In genomic region chr3:24450142-24450932, GRCh38 we compare ENCODE assay signal across 25 cellular contexts. TPM values are rescaled to one million over a fixed set of nuclear protein-coding genes. Genes with fewer than 3 reads are reported as not detected.
DNase-seq lines count a peak whose midpoint lies in the region; ATAC-seq, FAIRE-seq and TF ChIP-seq lines count a peak whose summit lies in the region.
"Had no signal": no experiment of that assay in that cellular context is flagged by ENCODE, and none has a peak within 500 bp of the region (broad histone marks: within the 10 kb centered on the region; RNA-seq: fewer than 3 reads in every experiment).

No MANE protein-coding gene starts in this region.

- no peak overlapping the region for H3K4me3 ChIP-seq in bronchial epithelial cell (ENCODE audit: low read depth, low read length)
- H3K4me3 ChIP-seq in HepG2 (replicated peaks in 1 of 3; ENCODE audit: insufficient read depth in 1 of 3, low read depth in 2 of 3, low read length in 3 of 3), result peak overlapping the region; percentile 4 to 68 (median 56); a peak in 5 of 6 replicates
- no peak overlapping the region for H3K4me3 ChIP-seq in small intestine (ENCODE audit: low read depth in 1 of 2, low read length in 2 of 2)
- H3K4me3 ChIP-seq: cardiac muscle cell, HAP-1, smooth muscle cell had no signal

- peak overlapping the region; percentile 88 for H3K9ac ChIP-seq in HepG2 (ENCODE audit: insufficient read depth, low read depth, low read length)

- TF ChIP-seq CTCF in bronchial epithelial cell (IDR thresholded peaks at IDR 0.05; ENCODE audit: insufficient read depth, low read length, severe bottlenecking) (no peak), HepG2 (CRISPR knock-in tag; IDR thresholded peaks at IDR 0.05) (no peak)

- DNase-seq in bronchial epithelial cell (ENCODE audit: low read depth) (peak; percentile 4), HepG2 (ENCODE audit: low spot score) (peak; percentile 82), small intestine (peak; percentile 77), foreskin melanocyte (no peak)
- no peak for DNase-seq in T-helper 2 cell treated with Interferon-gamma antibody and Interleukin-4, amounts not matched to agents 5 μg/mL and 100 μg/mL, for 36 hours (ENCODE audit: low spot score)
- DNase-seq: activated CD4-positive, alpha-beta T cell treated with anti-CD3 and anti-CD28 coated beads, Interleukin-2, amount 50 U/mL, for 1 hour; activated naive CD4-positive, alpha-beta T cell treated with anti-CD3 and anti-CD28 coated beads for 36 hours; amniotic stem cell; C1 segment of cervical spinal cord; Calu3; dermis blood vessel endothelial cell; DND-41; IMR-90; NCI-H1105; NCI-H1930; NCI-H774; SHP77; stimulated activated CD4-positive, alpha-beta T cell treated with anti-CD3 and anti-CD28 coated beads, Interleukin-2, amount 100 ng/mL, for 24 hours; T1000 had no signal

- H3K36me3 Mint-ChIP-seq in T-helper 2 cell treated with Interferon-gamma antibody and Interleukin-4, amounts not matched to agents 5 μg/mL and 100 μg/mL, for 36 hours (ENCODE audit: low read depth), result no peaks in the 10 kb centered on the region

- no peak overlapping the region for H3K4me3 Mint-ChIP-seq in T-helper 2 cell treated with Interferon-gamma antibody and Interleukin-4, amounts not matched to agents 5 μg/mL and 100 μg/mL, for 36 hours
- H3K4me3 Mint-ChIP-seq: activated naive CD4-positive, alpha-beta T cell treated with anti-CD3 and anti-CD28 coated beads for 36 hours had no signal

- peak; percentile 30 to 81; a peak in 2 of 4 replicates for TF ChIP-seq POLR2A in HepG2 (IDR thresholded peaks at IDR 0.05; ENCODE audit: insufficient read depth in 1 of 2, low read depth in 2 of 2, low read length in 2 of 2)

- H3K9me3 Mint-ChIP-seq in T-helper 2 cell treated with Interferon-gamma antibody and Interleukin-4, amounts not matched to agents 5 μg/mL and 100 μg/mL, for 36 hours, result no peaks in the 10 kb centered on the region
- H3K9me3 Mint-ChIP-seq: activated naive CD4-positive, alpha-beta T cell treated with anti-CD3 and anti-CD28 coated beads for 36 hours had no signal

- peak overlapping the region; percentile 76 for H3K4me2 ChIP-seq in HepG2 (ENCODE audit: low read depth, low read length)
- H3K4me2 ChIP-seq: smooth muscle cell had no signal

- peak overlapping the region; percentile 30 for H2AFZ ChIP-seq in HepG2 (ENCODE audit: low read length)

- H3K27ac ChIP-seq in HepG2 (ENCODE audit: extremely low read length, insufficient read depth, low read length) (peak overlapping the region; percentile 99), small intestine (ENCODE audit: low read depth in 1 of 2, low read length in 1 of 2) (peak overlapping the region in 1 of 2 donors; percentile 20)
- H3K27ac ChIP-seq: cardiac muscle cell, HL-60 had no signal

- H3K4me1 Mint-ChIP-seq in T-helper 2 cell treated with Interferon-gamma antibody and Interleukin-4, amounts not matched to agents 5 μg/mL and 100 μg/mL, for 36 hours (ENCODE audit: low read depth), result no peaks in the 10 kb centered on the region

- CTCF ChIA-PET in HepG2 (lab: Yijun Ruan, JAX; ENCODE audit: low intra/inter-chr PET ratio, low total read pairs), result no interaction called here

- POLR2A ChIA-PET in HepG2 (lab: Yijun Ruan, JAX), result interaction anchor here (1.0 to 3.6 kb wide), 19 partner anchors 8 to 533 kb away, joined by 3 to 86 read pairs (median 10); partner anchors contain the start of genes NKIRAS1, RPL15 and THRB

- intact Hi-C loops in HepG2 (cut with micrococcal nuclease; ENCODE audit: unreplicated experiment), result loop anchor here (2.0 to 5.0 kb wide), 3 partner anchors 58 to 188 kb away; no protein-coding TSS in a partner anchor

- H3K36me3 ChIP-seq in bronchial epithelial cell (ENCODE audit: control insufficient read depth, insufficient read depth, low read length), result no peaks in the 10 kb centered on the region
- no peaks in the 10 kb centered on the region for H3K36me3 ChIP-seq in HepG2 (replicated peaks in 1 of 2; ENCODE audit: control insufficient read depth in 1 of 2, insufficient read depth in 2 of 2, low read length in 2 of 2)
- H3K36me3 ChIP-seq in small intestine (ENCODE audit: control insufficient read depth in 2 of 2, insufficient read depth in 2 of 2, low read length in 2 of 2), result no peaks in the 10 kb centered on the region
- H3K36me3 ChIP-seq: cardiac muscle cell, HAP-1 had no signal

- H3K79me2 ChIP-seq in HepG2 (ENCODE audit: insufficient read depth, low read length), result peaks cover 47% of the 10 kb centered on the region

- in situ Hi-C loops in HepG2 (cut with HindIII; ENCODE audit: extremely low pct_ligation_motif_present, low pct_unique_long_range_greater_than_20kb), result no loop called here

- ATAC-seq in HepG2 (peak; percentile 47), HG03280 (IDR thresholded peaks at IDR 0.05; ENCODE audit: unreplicated experiment) (no peak)

- no peaks in the 10 kb centered on the region for H3K27me3 Mint-ChIP-seq in T-helper 2 cell treated with Interferon-gamma antibody and Interleukin-4, amounts not matched to agents 5 μg/mL and 100 μg/mL, for 36 hours (ENCODE audit: low read depth)

- BruUV-seq in HepG2 (replicated peaks; lab: Mats Ljungman, UMichigan), result no TSS peak

- H3K9me3 ChIP-seq in HepG2 (ENCODE audit: low read length) (no peaks in the 10 kb centered on the region), small intestine (ENCODE audit: control insufficient read depth, low read depth) (no peaks in the 10 kb centered on the region)
- H3K9me3 ChIP-seq: HAP-1 had no signal

- TF ChIP-seq RAD21 in Ishikawa (IDR thresholded peaks at IDR 0.05; ENCODE audit: low read depth), result no peak
- no peak for TF ChIP-seq RAD21 in HepG2 (CRISPR knock-in tag; IDR thresholded peaks at IDR 0.05)

- no peak overlapping the region for H3K27ac Mint-ChIP-seq in T-helper 2 cell treated with Interferon-gamma antibody and Interleukin-4, amounts not matched to agents 5 μg/mL and 100 μg/mL, for 36 hours
- H3K27ac Mint-ChIP-seq: activated naive CD4-positive, alpha-beta T cell treated with anti-CD3 and anti-CD28 coated beads for 36 hours had no signal

- no peaks in the 10 kb centered on the region for H3K27me3 ChIP-seq in bronchial epithelial cell (ENCODE audit: control insufficient read depth, insufficient read depth, low read length)
- no peaks in the 10 kb centered on the region for H3K27me3 ChIP-seq in HepG2 (ENCODE audit: control insufficient read depth in 1 of 2, insufficient read depth in 2 of 2, low read length in 2 of 2)
- no peaks in the 10 kb centered on the region for H3K27me3 ChIP-seq in small intestine (ENCODE audit: control insufficient read depth in 2 of 2, insufficient read depth in 2 of 2, low read length in 2 of 2)
- H3K27me3 ChIP-seq: cardiac muscle cell had no signal

- 1% methylated on average over 6 of the region's 6 CpGs for WGBS in HepG2 (ENCODE audit: low lambda C conversion rate)
- WGBS in small intestine, 3 donors, result 19 to 50% (median 26%) methylated on average over 6 of the region's 6 CpGs

- no peaks in the 10 kb centered on the region for H4K20me1 ChIP-seq in HepG2 (ENCODE audit: insufficient read depth, low read length)

- H3K4me1 ChIP-seq in HepG2 (ENCODE audit: insufficient read depth, low read length), result peaks cover 57% of the 10 kb centered on the region
- H3K4me1 ChIP-seq in small intestine (ENCODE audit: control insufficient read depth in 2 of 2, insufficient read depth in 1 of 2, low read depth in 1 of 2, low read length in 1 of 2), result peaks cover 3 to 7% of the 10 kb centered on the region in 2 donors

- FAIRE-seq in bronchial epithelial cell (lab: Jason Lieb, UNC) (no peak), HepG2 (lab: Jason Lieb, UNC) (peak; percentile 59), small intestine (lab: Jason Lieb, UNC) (no peak)

- no peak for TF ChIP-seq EP300 in Ishikawa (IDR thresholded peaks at IDR 0.05; ENCODE audit: borderline replicate concordance)
- TF ChIP-seq EP300 in HepG2 (IDR thresholded peaks at IDR 0.05; ENCODE audit: low read depth in 2 of 2, low read length in 2 of 2), result peak; percentile 73 to 96
- peak; percentile 17; the same call in 1 of the 2 replicates for TF ChIP-seq EP300 in HepG2 (CRISPR knock-in tag; IDR thresholded peaks at IDR 0.05; ENCODE audit: borderline replicate concordance)

TF ChIP-seq in Ishikawa, 13 proteins besides CTCF, POLR2A, EP300 and RAD21:
- TF ChIP-seq FOXM1 (IDR thresholded peaks at IDR 0.05; ENCODE audit: borderline replicate concordance, low read depth), result no peak
- TF ChIP-seq CEBPB (IDR thresholded peaks at IDR 0.05), result peak; percentile 67

TF ChIP-seq in HepG2, 621 proteins besides CTCF, POLR2A, EP300 and RAD21 (continues in another document):
- TF ChIP-seq HMG20A (CRISPR knock-in tag; IDR thresholded peaks at IDR 0.05; ENCODE audit: borderline replicate concordance) (peak; percentile 78), MTA3 (CRISPR knock-in tag; IDR thresholded peaks at IDR 0.05) (no peak), ARNTL (CRISPR knock-in tag; IDR thresholded peaks at IDR 0.05) (no peak)

RNA-seq across cellular contexts. Expression of gene THRB, which starts 44.3 kb away (rescaled TPM):
- 7.6 and 9.0 TPM in 2 replicates for total RNA-seq in bronchial epithelial cell
- 22.7 and 30.1 TPM in 2 replicates for total RNA-seq in HepG2 (2016; rRNA removed; fragmentation: Illumina TruSeq; extraction: Trizol)
- total RNA-seq in HepG2 (2016; cell fraction: cytosol; rRNA removed; fragmentation: Illumina TruSeq; extraction: Trizol; ENCODE audit: low read depth), result 9.2 and 10.9 TPM in 2 replicates
- 20.4 and 24.3 TPM in 2 replicates for total RNA-seq in HepG2 (2016; cell fraction: insoluble cytoplasmic fraction; rRNA removed; fragmentation: Illumina TruSeq; extraction: Trizol)
- total RNA-seq in HepG2 (2016; cell fraction: membrane; rRNA removed; fragmentation: Illumina TruSeq; extraction: Trizol), result 16.1 and 18.6 TPM in 2 replicates
- 40.5 and 40.8 TPM in 2 replicates for total RNA-seq in HepG2 (2016; cell fraction: nucleus; rRNA removed; fragmentation: Illumina TruSeq; extraction: Trizol)
- polyA plus RNA-seq in HepG2 (2011; rRNA removed), result 4.3 and 4.7 TPM in 2 replicates
- 3.0 and 4.0 TPM in 2 replicates for polyA plus RNA-seq in HepG2 (2011; cell fraction: cytosol; rRNA removed)
- 6.1 and 7.0 TPM in 2 replicates for polyA plus RNA-seq in HepG2 (2011; cell fraction: nucleus; rRNA removed)
- 7.5 and 9.3 TPM in 2 replicates for polyA plus RNA-seq in HepG2 (2012)
- polyA plus RNA-seq in HepG2 (2016; cell fraction: cytosol; fragmentation: Illumina TruSeq; extraction: Trizol; ENCODE audit: low read depth), result 3.5 and 4.3 TPM in 2 replicates
- 14.8 and 17.3 TPM in 2 replicates for polyA plus RNA-seq in HepG2 (2016; cell fraction: insoluble cytoplasmic fraction; fragmentation: Illumina TruSeq; extraction: Trizol; ENCODE audit: low read depth)
- 6.5 and 6.7 TPM in 2 replicates for polyA plus RNA-seq in HepG2 (2016; cell fraction: membrane; fragmentation: Illumina TruSeq; extraction: Trizol; ENCODE audit: low read depth)
- 14.6 and 17.3 TPM in 2 replicates for polyA plus RNA-seq in HepG2 (2016; cell fraction: nucleus; fragmentation: Illumina TruSeq; extraction: Trizol; ENCODE audit: insufficient read depth, low read depth)
- polyA minus RNA-seq in HepG2 (2011; rRNA and poly(A)+ RNA removed; ENCODE audit: low replicate concordance), result 3.3 and 9.4 TPM in 2 replicates
- 8.1 and 8.3 TPM in 2 replicates for polyA minus RNA-seq in HepG2 (2011; cell fraction: cytosol; rRNA and poly(A)+ RNA removed)
- 45.8 and 47.3 TPM in 2 replicates for polyA minus RNA-seq in HepG2 (2011; cell fraction: nucleus; rRNA and poly(A)+ RNA removed)
- 1 to 10 TPM; 3.2 to 5.4 (median 3.3) TPM for polyA plus RNA-seq in small intestine
- total RNA-seq: activated naive CD4-positive, alpha-beta T cell treated with anti-CD3 and anti-CD28 coated beads for 36 hours had no signal
- polyA plus RNA-seq: IMR-90 had no signal

Comparison
In these comparisons a context has a peak if more than half of its experiments do, and no peak if none do; other contexts are left out.
1. DNase-seq: peak in bronchial epithelial cell (single experiment), HepG2 (single experiment) and small intestine (single experiment); none in foreskin melanocyte (single experiment) and T-helper 2 cell treated with Interferon-gamma antibody and Interleukin-4, amounts not matched to agents 5 μg/mL and 100 μg/mL, for 36 hours (single experiment).
2. H3K4me3 ChIP-seq: peak in HepG2 (3 of 3); none in bronchial epithelial cell (single experiment) and small intestine (0 of 2).